In genomic region chr1:27589841-27590426, GRCh38 we compare ENCODE assay signal across 1 cellular context.
TF ChIP-seq lines count a peak whose summit lies in the region.

No MANE protein-coding gene starts in this region.

TF ChIP-seq in GM23338, 12 proteins besides CTCF, POLR2A, EP300 and RAD21:
- TF ChIP-seq ZNF462 (CRISPR knock-in tag; IDR thresholded peaks at IDR 0.05) (no peak), CREB1 (CRISPR knock-in tag; IDR thresholded peaks at IDR 0.05; ENCODE audit: low read depth) (no peak), ZNF114 (CRISPR knock-in tag; IDR thresholded peaks at IDR 0.05) (no peak), NANOG (IDR thresholded peaks at IDR 0.05; ENCODE audit: borderline replicate concordance) (no peak)
